In the genomic region with DNA sequence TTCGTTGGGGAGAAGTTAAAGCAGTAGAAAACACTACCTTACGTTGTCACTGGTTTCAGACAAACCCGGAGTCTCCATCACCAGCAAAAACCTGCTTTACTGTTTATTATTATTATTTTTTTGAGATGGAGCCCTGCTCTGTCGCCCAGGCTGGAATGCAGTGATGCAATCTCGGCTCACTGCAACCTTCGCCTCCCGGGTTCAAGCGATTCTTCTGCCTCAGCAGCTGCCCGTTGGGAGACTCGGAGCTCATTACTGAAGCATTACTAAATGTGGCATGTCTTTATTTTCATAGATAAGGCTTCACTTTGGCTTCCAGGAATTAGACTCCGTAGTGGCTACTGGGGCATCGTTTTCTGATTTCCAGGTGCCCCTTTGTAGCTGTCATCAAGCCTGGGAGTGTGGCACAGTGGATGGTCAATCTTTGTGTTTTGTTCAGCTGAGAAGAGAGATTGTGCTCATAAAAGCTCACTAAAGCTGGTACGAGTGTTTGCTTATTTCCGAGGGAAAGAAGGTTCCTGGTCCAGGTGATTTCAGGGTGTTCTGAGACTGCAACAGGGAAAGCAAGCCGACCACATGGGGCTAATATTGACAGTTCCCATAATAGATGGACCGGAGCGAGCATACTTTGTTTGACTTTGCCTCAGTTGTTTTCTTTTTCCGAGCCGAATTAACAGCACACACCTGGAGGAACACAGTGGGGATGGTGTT, we compare ENCODE assay signal across 16 cellular contexts.
A peak's percentile ranks its signal among the peaks of the same experiment; 100 is the strongest.
DNase-seq lines count a peak whose midpoint lies in the region; ATAC-seq and TF ChIP-seq lines count a peak whose summit lies in the region.
"Had no signal": no experiment of that assay in that cellular context is flagged by ENCODE, and none has a peak within 500 bp of the region (broad histone marks: within the 10 kb centered on the region; RNA-seq: fewer than 3 reads in every experiment).

No MANE protein-coding gene starts in this region.

- H3K9me3 ChIP-seq in mucosa of descending colon, result no peaks in the 10 kb centered on the region
- H3K9me3 ChIP-seq: gastroesophageal sphincter had no signal

- intact Hi-C loops in mucosa of descending colon (cut with DNase I, micrococcal nuclease), result no loop called here

- peak; percentile 56 for ATAC-seq in mucosa of descending colon
- ATAC-seq: activated T-cell treated with anti-CD3 and anti-CD28 coated beads, Interleukin-2, amount 50 U/mL, for 4 hours; gastroesophageal sphincter had no signal

- H3K36me3 ChIP-seq in mucosa of descending colon (ENCODE audit: low read depth), result no peaks in the 10 kb centered on the region
- H3K36me3 ChIP-seq: gastroesophageal sphincter had no signal

- H3K4me3 ChIP-seq in mucosa of descending colon, result no peak overlapping the region
- H3K4me3 ChIP-seq: gastroesophageal sphincter had no signal

- DNase-seq in COR-L47 (lab: John Stamatoyannopoulos, UW), result peak; percentile 73
- peak; percentile 100 for DNase-seq in NCI-H146 (lab: John Stamatoyannopoulos, UW)
- DNase-seq in mucosa of descending colon, result no peak
- DNase-seq in activated CD4-positive, alpha-beta T cell treated with anti-CD3 and anti-CD28 coated beads for 4 hours, result no peak
- DNase-seq in medulla oblongata (ENCODE audit: extremely low spot score), result no peak
- DNase-seq in NOMO-1 (lab: John Stamatoyannopoulos, UW; ENCODE audit: unreplicated experiment in 2 of 2), result no peak
- DNase-seq: activated T-cell treated with anti-CD3 and anti-CD28 coated beads, Interleukin-2, amount 50 U/mL, for 4 hours; AML-193; central memory CD4-positive, alpha-beta T cell; DND-41; NCI-H524 treated with DMSO at 0.1 percent for 48 hours; stimulated activated CD4-positive, alpha-beta T cell treated with anti-CD3 and anti-CD28 coated beads, Interleukin-4, amount 100 ng/mL, for 1 hour; T-helper 1 cell; trophoblast cell had no signal

- H3K27ac ChIP-seq in VCaP, result peak overlapping the region; percentile 14; the same call in 1 of the 2 replicates
- H3K27ac ChIP-seq: gastroesophageal sphincter had no signal

- H3K4me1 ChIP-seq in mucosa of descending colon (ENCODE audit: low read depth), result peaks cover 3% of the 10 kb centered on the region

- TF ChIP-seq CTCF in VCaP (conservative IDR thresholded peaks at IDR 0.05), result no peak
- no peak for TF ChIP-seq CTCF in mucosa of descending colon (IDR thresholded peaks at IDR 0.05)

Comparison
In these comparisons a context has a peak if more than half of its experiments do, and no peak if none do; other contexts are left out.
1. DNase-seq: peak in COR-L47 (single experiment) and NCI-H146 (single experiment); none in mucosa of descending colon (0 of 3), activated CD4-positive, alpha-beta T cell treated with anti-CD3 and anti-CD28 coated beads for 4 hours (0 of 2), medulla oblongata (single experiment) and NOMO-1 (0 of 2).